2 cellular contexts compared by ENCODE assay signal in genomic region chr1:156067262-156067661, GRCh38.
A peak's percentile ranks its signal among the peaks of the same experiment; 100 is the strongest.
TF ChIP-seq lines count a peak whose summit lies in the region.

No MANE protein-coding gene starts in this region.

TF ChIP-seq in HEK293, 187 proteins besides CTCF, POLR2A, EP300 and RAD21:
- no peak for TF ChIP-seq ZNF747 (tag by site-specific recombination; IDR thresholded peaks at IDR 0.05)
- TF ChIP-seq ZNF433 (tag by site-specific recombination; IDR thresholded peaks at IDR 0.05; ENCODE audit: low read depth): no peak
- TF ChIP-seq ZBTB17 (tag by site-specific recombination; IDR thresholded peaks at IDR 0.05): peak; percentile 91

TF ChIP-seq in K562, 482 proteins besides CTCF, POLR2A, EP300 and RAD21:
- TF ChIP-seq U2AF2 (optimal IDR thresholded peaks at IDR 0.05; ENCODE audit: low read depth, low read length): no peak
- no peak for TF ChIP-seq SMARCE1 (IDR thresholded peaks at IDR 0.05)
- TF ChIP-seq TEAD4 (IDR thresholded peaks at IDR 0.05; ENCODE audit: low read length): no peak
- TF ChIP-seq TEAD4 (CRISPR knock-in tag; IDR thresholded peaks at IDR 0.05; ENCODE audit: borderline replicate concordance): no peak
- TF ChIP-seq ZNF12 (CRISPR knock-in tag; IDR thresholded peaks at IDR 0.05): no peak
- TF ChIP-seq MED1 (CRISPR knock-in tag; IDR thresholded peaks at IDR 0.05; ENCODE audit: borderline replicate concordance): no peak
- TF ChIP-seq NFIX (CRISPR knock-in tag; IDR thresholded peaks at IDR 0.05; ENCODE audit: low read depth): no peak
- no peak for TF ChIP-seq NEUROD1 (IDR thresholded peaks at IDR 0.05; ENCODE audit: borderline replicate concordance, low read depth, low read length, partially characterized antibody)
- no peak for TF ChIP-seq CHD1 (IDR thresholded peaks at IDR 0.05; ENCODE audit: low read length)
- no peak for TF ChIP-seq ZNF239 (CRISPR knock-in tag; IDR thresholded peaks at IDR 0.05)
- TF ChIP-seq PHTF2 (CRISPR knock-in tag; IDR thresholded peaks at IDR 0.05): no peak
- TF ChIP-seq NCOA1 (IDR thresholded peaks at IDR 0.05; ENCODE audit: low read depth): no peak
- no peak for TF ChIP-seq ZNF561 (CRISPR knock-in tag; conservative IDR thresholded peaks at IDR 0.05)
- no peak for TF ChIP-seq ZNF280B (CRISPR knock-in tag; IDR thresholded peaks at IDR 0.05)
- TF ChIP-seq SMC3 (conservative IDR thresholded peaks at IDR 0.05; ENCODE audit: insufficient read depth, low read depth, low read length): no peak
- TF ChIP-seq TSHZ1 (CRISPR knock-in tag; IDR thresholded peaks at IDR 0.05): no peak
- no peak for TF ChIP-seq ZNF395 (CRISPR knock-in tag; IDR thresholded peaks at IDR 0.05)
- TF ChIP-seq CLOCK (CRISPR knock-in tag; IDR thresholded peaks at IDR 0.05; ENCODE audit: borderline replicate concordance): no peak
- no peak for TF ChIP-seq ELF2 (CRISPR knock-in tag; IDR thresholded peaks at IDR 0.05)
- TF ChIP-seq SMAD2 (IDR thresholded peaks at IDR 0.05; ENCODE audit: low read depth, low read length): no peak
- TF ChIP-seq HNRNPH1 (optimal IDR thresholded peaks at IDR 0.05; ENCODE audit: low read depth, low read length): no peak
